Comparison of ENCODE assay signal across 32 cellular contexts in genomic region chr11:255176-255575, GRCh38. TPM values are rescaled to one million over a fixed set of nuclear protein-coding genes. Genes with fewer than 3 reads are reported as not detected.
"Had no signal": no experiment of that assay in that cellular context is flagged by ENCODE, and none has a peak within 500 bp of the region (broad histone marks: within the 10 kb centered on the region; RNA-seq: fewer than 3 reads in every experiment).

No MANE protein-coding gene starts in this region.

- H3K36me3 ChIP-seq: neural progenitor cell had no signal

- H3K9ac ChIP-seq: neural progenitor cell had no signal

- H3K4me2 ChIP-seq: neural progenitor cell, smooth muscle cell had no signal

- FAIRE-seq: colon, endothelial cell of umbilical vein, urothelium cell line had no signal

- H3K27me3 Mint-ChIP-seq: activated CD4-positive, alpha-beta T cell treated with anti-CD3 and anti-CD28 coated beads, Interleukin-2, amount 10 ng/mL, durations not matched to agents 7 days and 5 days; activated CD8-positive, alpha-beta T cell treated with anti-CD3 and anti-CD28 coated beads for 36 hours had no signal

- DNase-seq: activated CD4-positive, alpha-beta T cell treated with anti-CD3 and anti-CD28 coated beads, Interleukin-2, amount 10 ng/mL, durations not matched to agents 7 days and 5 days; activated CD8-positive, alpha-beta T cell treated with anti-CD3 and anti-CD28 coated beads for 36 hours; activated effector memory CD4-positive, alpha-beta T cell treated with anti-CD3 and anti-CD28 coated beads, Interleukin-2, amount 50 U/mL, for 16 hours; activated naive CD4-positive, alpha-beta T cell treated with anti-CD3 and anti-CD28 coated beads, Interleukin-2, amount 10 ng/mL, durations not matched to agents 7 days and 5 days; activated T-cell treated with anti-CD3 and anti-CD28 coated beads for 4 hours; brain microvascular endothelial cell; central memory CD4-positive, alpha-beta T cell; dorsolateral prefrontal cortex; effector memory CD8-positive, alpha-beta T cell; foreskin melanocyte; kidney glomerular epithelial cell; left lung; naive thymus-derived CD4-positive, alpha-beta T cell; stimulated activated CD4-positive, alpha-beta T cell treated with anti-CD3 and anti-CD28 coated beads, Interleukin-15, amount 100 ng/mL, for 24 hours; stimulated activated naive B cell treated with anti-CD40 and anti-IgM and Interleukin-4, amounts not matched to agents 10 μg/mL and 1 μg/mL and 100 μg/mL, for 72 hours; transverse colon had no signal

- H3K9me3 Mint-ChIP-seq: activated CD4-positive, alpha-beta T cell treated with anti-CD3 and anti-CD28 coated beads, Interleukin-2, amount 10 ng/mL, durations not matched to agents 7 days and 5 days; activated CD8-positive, alpha-beta T cell treated with anti-CD3 and anti-CD28 coated beads for 36 hours; activated naive CD4-positive, alpha-beta T cell treated with anti-CD3 and anti-CD28 coated beads, Interleukin-2, amount 10 ng/mL, durations not matched to agents 7 days and 5 days; effector memory CD8-positive, alpha-beta T cell; naive thymus-derived CD4-positive, alpha-beta T cell; T-helper 1 cell treated with Interleukin-12 subunit alpha and Interleukin-12 subunit beta and Interleukin-4 antibody, amounts not matched to agents 30 μg/mL and 1 μg/mL, for 36 hours had no signal

- H3K4me3 ChIP-seq: ascending aorta, dorsolateral prefrontal cortex, left lung, lung, neural progenitor cell, smooth muscle cell, transverse colon had no signal

- H3K27me3 ChIP-seq: ascending aorta, brain microvascular endothelial cell, dorsolateral prefrontal cortex, left lung, neural progenitor cell, transverse colon had no signal

- H3K4me3 Mint-ChIP-seq: activated CD4-positive, alpha-beta T cell treated with anti-CD3 and anti-CD28 coated beads, Interleukin-2, amount 10 ng/mL, durations not matched to agents 7 days and 5 days; activated CD8-positive, alpha-beta memory T cell treated with anti-CD3 and anti-CD28 coated beads, Interleukin-2, amount 10 ng/mL, durations not matched to agents 7 days and 5 days; activated CD8-positive, alpha-beta T cell treated with anti-CD3 and anti-CD28 coated beads for 36 hours; activated naive CD4-positive, alpha-beta T cell treated with anti-CD3 and anti-CD28 coated beads, Interleukin-2, amount 10 ng/mL, durations not matched to agents 7 days and 5 days; effector memory CD8-positive, alpha-beta T cell; naive thymus-derived CD4-positive, alpha-beta T cell; neural progenitor cell; stimulated activated naive B cell treated with anti-CD40 and anti-IgM and Interleukin-4, amounts not matched to agents 10 μg/mL and 1 μg/mL and 100 μg/mL, for 72 hours; T-helper 1 cell treated with Interleukin-12 subunit alpha and Interleukin-12 subunit beta and Interleukin-4 antibody, amounts not matched to agents 30 μg/mL and 1 μg/mL, for 36 hours had no signal

- H3K9me3 ChIP-seq: ascending aorta, left lung, transverse colon had no signal

- H3K27ac Mint-ChIP-seq: activated CD4-positive, alpha-beta T cell treated with anti-CD3 and anti-CD28 coated beads, Interleukin-2, amount 10 ng/mL, durations not matched to agents 7 days and 5 days; activated CD8-positive, alpha-beta memory T cell treated with anti-CD3 and anti-CD28 coated beads, Interleukin-2, amount 10 ng/mL, durations not matched to agents 7 days and 5 days; activated CD8-positive, alpha-beta T cell treated with anti-CD3 and anti-CD28 coated beads for 36 hours; activated naive CD4-positive, alpha-beta T cell treated with anti-CD3 and anti-CD28 coated beads, Interleukin-2, amount 10 ng/mL, durations not matched to agents 7 days and 5 days; effector memory CD8-positive, alpha-beta T cell; neural progenitor cell; T-helper 1 cell treated with Interleukin-12 subunit alpha and Interleukin-12 subunit beta and Interleukin-4 antibody, amounts not matched to agents 30 μg/mL and 1 μg/mL, for 36 hours had no signal

- H3K4me1 Mint-ChIP-seq: neural progenitor cell had no signal

- H2AFZ ChIP-seq: neural progenitor cell had no signal

- H3K4me1 ChIP-seq: ascending aorta, left lung, neural progenitor cell, transverse colon had no signal

- H3K27ac ChIP-seq: ascending aorta, brain microvascular endothelial cell, dorsolateral prefrontal cortex, left lung, neural progenitor cell, transverse colon, VCaP had no signal

RNA-seq across cellular contexts. Expression of gene NLRP6, which starts 23.0 kb away (rescaled TPM):
- total RNA-seq: ascending aorta, endothelial cell of umbilical vein, renal cortical epithelial cell, smooth muscle cell, temporal lobe had no signal
- polyA plus RNA-seq: endothelial cell of umbilical vein, smooth muscle cell had no signal

RNA-seq across cellular contexts. Expression of gene IFITM5, which starts 44.1 kb away (rescaled TPM):
- total RNA-seq: activated CD4-positive, alpha-beta T cell treated with anti-CD3 and anti-CD28 coated beads, Interleukin-2, amount 10 ng/mL, durations not matched to agents 7 days and 5 days; activated CD8-positive, alpha-beta memory T cell treated with anti-CD3 and anti-CD28 coated beads, Interleukin-2, amount 10 ng/mL, durations not matched to agents 7 days and 5 days; activated CD8-positive, alpha-beta T cell treated with anti-CD3 and anti-CD28 coated beads for 36 hours; ascending aorta; endothelial cell of umbilical vein; esophagus mucosa; left lung; lung; naive thymus-derived CD4-positive, alpha-beta T cell; omental fat pad; posterior vena cava; renal cortical epithelial cell; sciatic nerve; smooth muscle cell; temporal lobe; transverse colon had no signal
- polyA plus RNA-seq: endothelial cell of umbilical vein; lung; naive thymus-derived CD4-positive, alpha-beta T cell; smooth muscle cell had no signal
